In the genomic region with DNA sequence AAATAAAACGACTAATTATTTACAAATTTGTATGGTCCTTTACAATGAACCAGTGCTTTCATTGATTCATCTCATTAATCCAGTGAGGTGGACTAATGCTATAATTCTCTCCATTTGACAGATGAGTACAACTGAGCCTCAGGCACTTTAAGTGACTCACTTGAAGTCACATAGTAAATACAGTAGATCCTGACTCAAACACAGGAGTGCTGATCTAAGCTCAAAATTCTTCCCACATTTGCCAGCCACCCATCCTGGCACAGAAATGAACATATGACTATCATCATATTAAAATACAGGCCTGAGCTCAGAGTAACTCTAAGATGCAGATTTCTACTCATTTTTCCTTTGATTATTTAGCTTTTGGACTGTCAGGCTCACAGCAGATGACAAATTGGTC, we compare ENCODE assay signal across 18 cellular contexts. TPM values are rescaled to one million over a fixed set of nuclear protein-coding genes. Genes with fewer than 3 reads are reported as not detected.
A peak's percentile ranks its signal among the peaks of the same experiment; 100 is the strongest.
DNase-seq lines count a peak whose midpoint lies in the region; ATAC-seq, FAIRE-seq and TF ChIP-seq lines count a peak whose summit lies in the region.
"Had no signal": no experiment of that assay in that cellular context is flagged by ENCODE, and none has a peak within 500 bp of the region (broad histone marks: within the 10 kb centered on the region; RNA-seq: fewer than 3 reads in every experiment).

No MANE protein-coding gene starts in this region.

- no peaks in the 10 kb centered on the region for H3K27me3 ChIP-seq in mammary epithelial cell (ENCODE audit: insufficient read depth, low read length)
- no peaks in the 10 kb centered on the region for H3K27me3 ChIP-seq in left lung
- H3K27me3 ChIP-seq in pancreas: no peaks in the 10 kb centered on the region
- H3K27me3 ChIP-seq: BLaER1 treated with 17β-estradiol and CSF1 and Interleukin-3, amounts not matched to agents 10 nM and 100 nM; heart right ventricle; SJCRH30; thyroid gland had no signal

- H3K27ac ChIP-seq in mammary epithelial cell (ENCODE audit: insufficient read depth, low read depth, low read length) (no peak overlapping the region), left lung (no peak overlapping the region), pancreas (no peak overlapping the region)
- H3K27ac ChIP-seq: BLaER1 treated with 17β-estradiol and CSF1 and Interleukin-3, amounts not matched to agents 10 nM and 100 nM; coronary artery; heart right ventricle; prostate gland; SJCRH30; thyroid gland had no signal

- no peak overlapping the region for H3K4me3 ChIP-seq in LNCaP clone FGC (ENCODE audit: low read depth, low read length)
- H3K4me3 ChIP-seq in mammary epithelial cell (replicated peaks in 1 of 3; ENCODE audit: insufficient read depth in 1 of 3, low read depth in 2 of 3, low read length in 3 of 3): no peak overlapping the region
- H3K4me3 ChIP-seq in left lung: no peak overlapping the region
- no peak overlapping the region for H3K4me3 ChIP-seq in pancreas
- H3K4me3 ChIP-seq: BLaER1 treated with 17β-estradiol and CSF1 and Interleukin-3, amounts not matched to agents 10 nM and 100 nM; coronary artery; heart right ventricle; prostate gland; SJCRH30; thyroid gland had no signal

- WGBS in mammary epithelial cell (ENCODE audit: low coverage, missing lambda C conversion rate): 72% methylated on average over 1 of the region's 1 CpG
- WGBS in pancreas, 2 donors: 54 to 71% methylated on average over 1 of the region's 1 CpG

- H3K4me2 ChIP-seq in mammary epithelial cell (ENCODE audit: insufficient read depth, low read depth, low read length): no peak overlapping the region
- H3K4me2 ChIP-seq: BLaER1 treated with 17β-estradiol and CSF1 and Interleukin-3, amounts not matched to agents 10 nM and 100 nM had no signal

- H3K9ac ChIP-seq in mammary epithelial cell (ENCODE audit: insufficient read depth, low read length): no peak overlapping the region
- H3K9ac ChIP-seq: BLaER1 treated with 17β-estradiol and CSF1 and Interleukin-3, amounts not matched to agents 10 nM and 100 nM had no signal

- H3K79me2 ChIP-seq in mammary epithelial cell (ENCODE audit: insufficient read depth, low read length): no peaks in the 10 kb centered on the region

- H3K9me3 ChIP-seq in mammary epithelial cell (replicated peaks; ENCODE audit: insufficient read depth, low read length) (no peaks in the 10 kb centered on the region), left lung (no peaks in the 10 kb centered on the region), pancreas (no peaks in the 10 kb centered on the region)
- H3K9me3 ChIP-seq: heart right ventricle, prostate gland, SJCRH30, thyroid gland had no signal

- CTCF ChIA-PET in mammary epithelial cell (lab: Charles Lee; ENCODE audit: low non-redundant PET): no interaction called here

- H3K4me1 ChIP-seq in mammary epithelial cell (ENCODE audit: insufficient read depth, low read length) (no peaks in the 10 kb centered on the region), left lung (no peaks in the 10 kb centered on the region), pancreas (peaks cover 0 to 5% (median 0%) of the 10 kb centered on the region in 3 donors)
- H3K4me1 ChIP-seq: prostate gland, SJCRH30 had no signal

- BruUV-seq in mammary epithelial cell (replicated peaks; lab: Mats Ljungman, UMichigan): no TSS peak

- in situ Hi-C loops in mammary epithelial cell (cut with MboI; ENCODE audit: low sequenced_read_pairs in 2 of 2): no loop called here

- dilution Hi-C loops in mammary epithelial cell (cut with HindIII; ENCODE audit: low sequenced_read_pairs): no loop called here

- no peaks in the 10 kb centered on the region for H4K20me1 ChIP-seq in mammary epithelial cell (ENCODE audit: insufficient read depth, low read length)

- ATAC-seq in left lung (peak; percentile 22), pancreas (no peak)
- ATAC-seq: heart right ventricle had no signal

- H3K36me3 ChIP-seq in mammary epithelial cell (ENCODE audit: insufficient read depth, low read length) (no peaks in the 10 kb centered on the region), left lung (no peaks in the 10 kb centered on the region), pancreas (no peaks in the 10 kb centered on the region)
- H3K36me3 ChIP-seq: heart right ventricle, prostate gland, SJCRH30, thyroid gland had no signal

- no peak for FAIRE-seq in pancreas (lab: Jason Lieb, UNC)
- FAIRE-seq: H1 had no signal

- peak; percentile 38 for DNase-seq in GM04504 (ENCODE audit: low read depth)
- DNase-seq in LNCaP clone FGC (ENCODE audit: low read depth): peak; percentile 44
- peak; percentile 73 for DNase-seq in mammary epithelial cell
- no peak for DNase-seq in left lung
- no peak for DNase-seq in pancreas
- DNase-seq in central memory CD4-positive, alpha-beta T cell: no peak
- no peak for DNase-seq in effector CD8-positive, alpha-beta T cell (lab: John Stamatoyannopoulos, UW)
- DNase-seq: activated CD4-positive, alpha-beta T cell treated with anti-CD3 and anti-CD28 coated beads for 1 hour; activated naive CD4-positive, alpha-beta T cell; DMS 273 treated with DMSO at 0.1 percent for 48 hours; heart right ventricle; NCI-H1694; SJCRH30; thyroid gland had no signal

- intact Hi-C loops in mammary epithelial cell (cut with micrococcal nuclease) (no loop called here), left lung (cut with DNase I) (no loop called here), pancreas (cut with DNase I) (no loop called here)

- no peak for TF ChIP-seq CTCF in LNCaP clone FGC (IDR thresholded peaks at IDR 0.05; ENCODE audit: control insufficient read depth, extremely low read depth, insufficient read depth)
- TF ChIP-seq CTCF in mammary epithelial cell (conservative IDR thresholded peaks at IDR 0.05 in 1 of 2, IDR thresholded peaks at IDR 0.05 in 1 of 2; ENCODE audit: extremely low read depth in 1 of 2, insufficient read depth in 1 of 2, low read depth in 1 of 2, low read length in 2 of 2): no peak
- no peak for TF ChIP-seq CTCF in left lung (IDR thresholded peaks at IDR 0.05)
- no peak for TF ChIP-seq CTCF in pancreas (IDR thresholded peaks at IDR 0.05)

- H2AFZ ChIP-seq in mammary epithelial cell (ENCODE audit: low read depth, low read length): no peak overlapping the region

RNA-seq across cellular contexts. Expression of gene SLC16A7, which starts 30.6 kb away (rescaled TPM):
- total RNA-seq in mammary epithelial cell (10 to 100 TPM in 1 of 2 donors, 1 to 10 TPM in 1; 8.2 to 27.3 TPM), left lung (10 to 100 TPM; 26.0 to 33.9 TPM), pancreas (10 to 100 TPM; 28.2 to 47.4 (median 34.7) TPM)
- polyA plus RNA-seq in mammary epithelial cell (3.1 TPM), pancreas (1 to 10 TPM; 4.0 to 7.9 TPM)
- polyA minus RNA-seq in mammary epithelial cell: 28.2 TPM

Comparison
In these comparisons a context has a peak if more than half of its experiments do, and no peak if none do; other contexts are left out.
1. DNase-seq: peak in GM04504 (single experiment), LNCaP clone FGC (single experiment) and mammary epithelial cell (single experiment); none in left lung (0 of 2), pancreas (0 of 6), central memory CD4-positive, alpha-beta T cell (single experiment) and effector CD8-positive, alpha-beta T cell (single experiment).